Comparison of ENCODE assay signal across 1 cellular context in genomic region chr12:122363782-122364181, GRCh38.
TF ChIP-seq lines count a peak whose summit lies in the region.

No MANE protein-coding gene starts in this region.

TF ChIP-seq in HepG2, 621 proteins besides CTCF, POLR2A, EP300 and RAD21 (continued from another document):
- TF ChIP-seq, protein P1, sequence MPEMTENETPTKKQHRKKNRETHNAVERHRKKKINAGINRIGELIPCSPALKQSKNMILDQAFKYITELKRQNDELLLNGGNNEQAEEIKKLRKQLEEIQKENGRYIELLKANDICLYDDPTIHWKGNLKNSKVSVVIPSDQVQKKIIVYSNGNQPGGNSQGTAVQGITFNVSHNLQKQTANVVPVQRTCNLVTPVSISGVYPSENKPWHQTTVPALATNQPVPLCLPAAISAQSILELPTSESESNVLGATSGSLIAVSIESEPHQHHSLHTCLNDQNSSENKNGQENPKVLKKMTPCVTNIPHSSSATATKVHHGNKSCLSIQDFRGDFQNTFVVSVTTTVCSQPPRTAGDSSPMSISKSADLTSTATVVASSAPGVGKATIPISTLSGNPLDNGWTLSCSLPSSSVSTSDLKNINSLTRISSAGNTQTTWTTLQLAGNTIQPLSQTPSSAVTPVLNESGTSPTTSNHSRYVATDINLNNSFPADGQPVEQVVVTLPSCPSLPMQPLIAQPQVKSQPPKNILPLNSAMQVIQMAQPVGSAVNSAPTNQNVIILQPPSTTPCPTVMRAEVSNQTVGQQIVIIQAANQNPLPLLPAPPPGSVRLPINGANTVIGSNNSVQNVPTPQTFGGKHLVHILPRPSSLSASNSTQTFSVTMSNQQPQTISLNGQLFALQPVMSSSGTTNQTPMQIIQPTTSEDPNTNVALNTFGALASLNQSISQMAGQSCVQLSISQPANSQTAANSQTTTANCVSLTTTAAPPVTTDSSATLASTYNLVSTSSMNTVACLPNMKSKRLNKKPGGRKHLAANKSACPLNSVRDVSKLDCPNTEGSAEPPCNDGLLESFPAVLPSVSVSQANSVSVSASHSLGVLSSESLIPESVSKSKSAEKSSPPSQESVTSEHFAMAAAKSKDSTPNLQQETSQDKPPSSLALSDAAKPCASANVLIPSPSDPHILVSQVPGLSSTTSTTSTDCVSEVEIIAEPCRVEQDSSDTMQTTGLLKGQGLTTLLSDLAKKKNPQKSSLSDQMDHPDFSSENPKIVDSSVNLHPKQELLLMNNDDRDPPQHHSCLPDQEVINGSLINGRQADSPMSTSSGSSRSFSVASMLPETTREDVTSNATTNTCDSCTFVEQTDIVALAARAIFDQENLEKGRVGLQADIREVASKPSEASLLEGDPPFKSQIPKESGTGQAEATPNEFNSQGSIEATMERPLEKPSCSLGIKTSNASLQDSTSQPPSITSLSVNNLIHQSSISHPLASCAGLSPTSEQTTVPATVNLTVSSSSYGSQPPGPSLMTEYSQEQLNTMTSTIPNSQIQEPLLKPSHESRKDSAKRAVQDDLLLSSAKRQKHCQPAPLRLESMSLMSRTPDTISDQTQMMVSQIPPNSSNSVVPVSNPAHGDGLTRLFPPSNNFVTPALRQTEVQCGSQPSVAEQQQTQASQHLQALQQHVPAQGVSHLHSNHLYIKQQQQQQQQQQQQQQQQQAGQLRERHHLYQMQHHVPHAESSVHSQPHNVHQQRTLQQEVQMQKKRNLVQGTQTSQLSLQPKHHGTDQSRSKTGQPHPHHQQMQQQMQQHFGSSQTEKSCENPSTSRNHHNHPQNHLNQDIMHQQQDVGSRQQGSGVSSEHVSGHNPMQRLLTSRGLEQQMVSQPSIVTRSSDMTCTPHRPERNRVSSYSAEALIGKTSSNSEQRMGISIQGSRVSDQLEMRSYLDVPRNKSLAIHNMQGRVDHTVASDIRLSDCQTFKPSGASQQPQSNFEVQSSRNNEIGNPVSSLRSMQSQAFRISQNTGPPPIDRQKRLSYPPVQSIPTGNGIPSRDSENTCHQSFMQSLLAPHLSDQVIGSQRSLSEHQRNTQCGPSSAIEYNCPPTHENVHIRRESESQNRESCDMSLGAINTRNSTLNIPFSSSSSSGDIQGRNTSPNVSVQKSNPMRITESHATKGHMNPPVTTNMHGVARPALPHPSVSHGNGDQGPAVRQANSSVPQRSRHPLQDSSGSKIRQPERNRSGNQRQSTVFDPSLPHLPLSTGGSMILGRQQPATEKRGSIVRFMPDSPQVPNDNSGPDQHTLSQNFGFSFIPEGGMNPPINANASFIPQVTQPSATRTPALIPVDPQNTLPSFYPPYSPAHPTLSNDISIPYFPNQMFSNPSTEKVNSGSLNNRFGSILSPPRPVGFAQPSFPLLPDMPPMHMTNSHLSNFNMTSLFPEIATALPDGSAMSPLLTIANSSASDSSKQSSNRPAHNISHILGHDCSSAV (CRISPR knock-in tag; IDR thresholded peaks at IDR 0.05; ENCODE audit: borderline replicate concordance): no peak
- TF ChIP-seq ZNF362 (CRISPR knock-in tag; IDR thresholded peaks at IDR 0.05; ENCODE audit: borderline replicate concordance): no peak
- no peak for TF ChIP-seq CBX1 (IDR thresholded peaks at IDR 0.05; ENCODE audit: low read depth)
TF ChIP-seq in HepG2: peak in this region for 0.
